Comparison of ENCODE assay signal across 8 cellular contexts in the genomic region with DNA sequence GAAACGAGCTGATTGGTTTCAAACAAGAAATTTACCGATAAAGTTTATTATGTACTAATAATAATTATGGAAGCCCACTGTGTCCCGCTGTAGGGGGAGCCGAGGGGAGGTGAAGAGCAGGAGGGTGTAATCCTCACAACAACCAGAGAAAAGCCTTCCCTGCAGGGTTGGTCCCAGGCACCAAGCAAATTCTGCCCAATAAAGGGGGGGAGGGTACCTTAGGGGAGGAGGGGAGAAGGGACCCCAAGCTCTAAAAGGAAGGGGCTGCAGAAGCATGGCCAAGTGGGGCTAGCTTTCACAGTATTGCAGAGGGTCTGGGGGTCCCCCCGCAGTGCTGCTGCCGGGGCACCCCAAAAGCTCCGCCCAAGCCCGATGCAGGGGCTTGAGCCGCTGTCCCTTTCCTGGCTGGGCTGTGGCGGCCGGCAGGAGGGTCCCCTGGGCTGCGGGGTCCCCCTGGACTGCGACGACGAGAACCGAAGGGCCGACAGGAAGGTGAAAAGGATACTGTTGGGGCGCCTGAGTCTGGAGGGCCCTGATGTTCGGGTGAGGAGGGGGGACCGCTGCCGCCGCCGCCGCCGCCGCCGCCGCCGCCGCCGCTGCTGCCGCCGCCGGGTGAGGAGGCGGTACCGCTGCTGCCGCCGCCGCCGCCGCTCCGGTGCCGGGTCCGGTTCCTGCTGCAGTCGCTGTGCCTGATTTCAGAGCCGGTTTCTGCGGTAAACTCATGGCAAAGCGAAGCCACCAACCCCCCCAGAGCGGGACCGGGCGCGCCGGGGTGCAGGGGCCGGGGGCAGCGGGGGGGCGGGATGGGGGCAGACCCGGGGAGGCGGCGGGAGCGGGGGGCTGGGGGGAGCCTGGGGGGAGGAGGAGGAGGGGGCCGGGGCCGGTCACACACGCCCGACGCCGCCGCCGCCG. TPM values are rescaled to one million over a fixed set of nuclear protein-coding genes. Genes with fewer than 3 reads are reported as not detected.
DNase-seq lines count a peak whose midpoint lies in the region; ATAC-seq and TF ChIP-seq lines count a peak whose summit lies in the region.

No MANE protein-coding gene starts in this region.

- no peaks in the 10 kb centered on the region for H3K9me3 ChIP-seq in lower lobe of right lung

- TF ChIP-seq CTCF in BJ (IDR thresholded peaks at IDR 0.05; ENCODE audit: insufficient read depth, low read depth, low read length) (no peak), choroid plexus epithelial cell (conservative IDR thresholded peaks at IDR 0.05; ENCODE audit: low read depth, low read length) (no peak), lower lobe of right lung (IDR thresholded peaks at IDR 0.05) (no peak)

- ATAC-seq in GM19455 (IDR thresholded peaks at IDR 0.05; ENCODE audit: unreplicated experiment) (peak; percentile 19), lower lobe of right lung (peak in 1 of 2 donors; percentile 16)
- peak; percentile 5 to 6 for ATAC-seq in activated CD4-positive, CD25-positive, alpha-beta regulatory T cell treated with anti-CD3 and anti-CD28 coated beads, Interleukin-2, amount 50 U/mL, for 24 hours

- H3K4me3 ChIP-seq in BJ (ENCODE audit: low read depth, low read length) (peak overlapping the region; percentile 88), choroid plexus epithelial cell (ENCODE audit: low read depth, low read length) (peak overlapping the region; percentile 88), lower lobe of right lung (peak overlapping the region; percentile 89)
- H3K4me3 ChIP-seq in Jurkat, Clone E6-1 (ENCODE audit: low read length): peak overlapping the region; percentile 66

- intact Hi-C loops in lower lobe of right lung (cut with DNase I): no loop called here

- no peaks in the 10 kb centered on the region for H3K36me3 ChIP-seq in BJ (ENCODE audit: control insufficient read depth, insufficient read depth, low read length)
- H3K36me3 ChIP-seq in lower lobe of right lung: no peaks in the 10 kb centered on the region

- POLR2A ChIA-PET in BJ (lab: Charles Lee): interaction anchor here (0.6 kb wide), 1 partner anchor 57 kb away, joined by 22 read pairs; no protein-coding TSS in a partner anchor

- peaks cover 26% of the 10 kb centered on the region for H3K4me1 ChIP-seq in lower lobe of right lung

- no peak for DNase-seq in BJ (ENCODE audit: low read depth)
- no peak for DNase-seq in Jurkat, Clone E6-1 (ENCODE audit: low read depth, low spot score)
- DNase-seq in choroid plexus epithelial cell (ENCODE audit: low read depth): peak; percentile 34
- peak; percentile 65 for DNase-seq in lower lobe of right lung
- DNase-seq in stimulated activated CD8-positive, alpha-beta memory T cell treated with anti-CD3 and anti-CD28 coated beads, Interleukin-15, amount 100 ng/mL, for 1 hour (ENCODE audit: low read depth): peak; percentile 10
- DNase-seq in GOT3 (lab: John Stamatoyannopoulos, UW): no peak

- H3K27me3 ChIP-seq in BJ (ENCODE audit: control insufficient read depth, insufficient read depth, low read length) (no peaks in the 10 kb centered on the region), lower lobe of right lung (ENCODE audit: low read depth) (no peaks in the 10 kb centered on the region)

- peak overlapping the region; percentile 93 for H3K27ac ChIP-seq in lower lobe of right lung

- CTCF ChIA-PET in BJ (lab: Yijun Ruan, JAX): interaction anchor here (0.6 kb wide), 1 partner anchor 72 kb away, joined by 3 read pairs; no protein-coding TSS in a partner anchor

RNA-seq across cellular contexts. Expression of a gene that starts 0.8 kb away (rescaled TPM):
- 62.0 and 62.2 TPM in 2 replicates for polyA plus RNA-seq in BJ (2011; rRNA removed)
- 55.6 and 69.8 TPM in 2 replicates for polyA minus RNA-seq in BJ (2011; rRNA and poly(A)+ RNA removed)
- polyA plus RNA-seq in Jurkat, Clone E6-1 (2012; ENCODE audit: insufficient read depth, insufficient read length): 42.7 TPM
- 43.0 TPM for total RNA-seq in lower lobe of right lung

Comparison
In these comparisons a context has a peak if more than half of its experiments do, and no peak if none do; other contexts are left out.
1. DNase-seq: peak in choroid plexus epithelial cell (single experiment), lower lobe of right lung (single experiment) and stimulated activated CD8-positive, alpha-beta memory T cell treated with anti-CD3 and anti-CD28 coated beads, Interleukin-15, amount 100 ng/mL, for 1 hour (single experiment); none in BJ (single experiment), Jurkat, Clone E6-1 (single experiment) and GOT3 (single experiment).
2. Peak in every context shown above with its lines, with median percentiles within 50 percentile points of each other: H3K4me3 ChIP-seq.